17 cellular contexts compared by ENCODE assay signal in the genomic region with DNA sequence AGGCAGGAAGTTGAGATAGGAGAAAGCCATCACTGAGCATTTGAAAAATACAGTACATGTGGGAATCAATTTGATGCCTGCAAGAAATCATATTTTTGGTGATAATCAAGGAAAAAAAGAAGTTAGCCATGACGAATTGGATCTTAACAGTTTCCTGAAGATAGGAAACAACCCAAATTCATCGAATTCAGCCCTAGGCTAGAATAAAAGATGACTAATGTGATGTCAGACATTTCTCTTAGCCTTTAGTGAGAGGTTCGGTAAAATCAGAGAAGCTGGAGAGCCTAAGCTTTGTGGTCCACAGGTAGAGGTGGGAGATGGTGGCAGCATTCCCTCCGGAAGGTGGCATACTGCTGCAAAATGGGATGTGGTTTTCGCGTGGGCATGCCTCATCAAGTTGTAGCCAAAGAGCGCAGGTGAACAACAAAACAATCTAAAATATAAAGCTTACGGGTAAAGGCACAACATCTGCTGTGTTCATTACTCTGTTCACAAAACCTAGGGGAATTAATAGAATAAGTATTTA.
DNase-seq lines count a peak whose midpoint lies in the region; ATAC-seq lines count a peak whose summit lies in the region.
"Had no signal": no experiment of that assay in that cellular context is flagged by ENCODE, and none has a peak within 500 bp of the region (broad histone marks: within the 10 kb centered on the region; RNA-seq: fewer than 3 reads in every experiment).

No MANE protein-coding gene starts in this region.

- H2BK120ac ChIP-seq in mesendoderm (ENCODE audit: low read depth, low read length) = no peak overlapping the region

- no peak overlapping the region for H3K27ac ChIP-seq in mesendoderm (ENCODE audit: low read depth, low read length)
- H3K27ac ChIP-seq: SJCRH30 had no signal

- no peak overlapping the region for H3K4ac ChIP-seq in mesendoderm (ENCODE audit: low read depth, low read length)

- H3K56ac ChIP-seq in mesendoderm (ENCODE audit: low read length) = no peak overlapping the region

- no peak overlapping the region for H3K9ac ChIP-seq in mesendoderm (ENCODE audit: low read length)

- H3K4me2 ChIP-seq in mesendoderm (ENCODE audit: low read length) = no peak overlapping the region

- no peaks in the 10 kb centered on the region for H3K79me2 ChIP-seq in mesendoderm (ENCODE audit: control insufficient read depth, insufficient read depth, low read length)

- H3K27me3 ChIP-seq in H7 (ENCODE audit: control insufficient read depth, insufficient read depth, low read length) = no peaks in the 10 kb centered on the region
- no peaks in the 10 kb centered on the region for H3K27me3 ChIP-seq in mesendoderm (ENCODE audit: insufficient read depth, low read length, poor library complexity)
- H3K27me3 ChIP-seq: MG63, SJCRH30 had no signal

- no peaks in the 10 kb centered on the region for H3K4me1 ChIP-seq in mesendoderm (ENCODE audit: control insufficient read depth, low read depth, low read length)
- H3K4me1 ChIP-seq: HAP-1, SJCRH30 had no signal

- H2AK5ac ChIP-seq in mesendoderm (ENCODE audit: low read length) = no peak overlapping the region

- H3K4me3 ChIP-seq in H7 (ENCODE audit: insufficient read depth, low read depth, low read length) (no peak overlapping the region), mesendoderm (ENCODE audit: low read length) (no peak overlapping the region)
- H3K4me3 ChIP-seq: HAP-1, MG63, SJCRH30 had no signal

- no peak overlapping the region for H4K8ac ChIP-seq in mesendoderm (ENCODE audit: low read depth, low read length)

- ATAC-seq in GM18511 (IDR thresholded peaks at IDR 0.05; ENCODE audit: unreplicated experiment) = no peak
- no peak for ATAC-seq in HG03571 (IDR thresholded peaks at IDR 0.05; ENCODE audit: unreplicated experiment)

- WGBS in mesendoderm (ENCODE audit: extremely low coverage, insufficient coverage, low lambda C conversion rate) = no CpG with 5 or more reads among the region's 8 CpGs

- no peak overlapping the region for H2BK15ac ChIP-seq in mesendoderm (replicated peaks; ENCODE audit: low read depth)

- H3K36me3 ChIP-seq in H7 (replicated peaks; ENCODE audit: control insufficient read depth, insufficient read depth, low read length) = no peaks in the 10 kb centered on the region
- H3K36me3 ChIP-seq in mesendoderm (ENCODE audit: control insufficient read depth, insufficient read depth, low read length) = no peaks in the 10 kb centered on the region
- H3K36me3 ChIP-seq: HAP-1, MG63, SJCRH30 had no signal

- no peak overlapping the region for H3K18ac ChIP-seq in mesendoderm (ENCODE audit: low read length)

- no peaks in the 10 kb centered on the region for H3K79me1 ChIP-seq in mesendoderm (ENCODE audit: low read length)

- H2BK5ac ChIP-seq in mesendoderm (ENCODE audit: low read length) = no peak overlapping the region

- DNase-seq in H7 = peak; percentile 7
- peak; percentile 55 for DNase-seq in NCI-H1105 treated with DMSO at 0.1 percent for 48 hours (lab: John Stamatoyannopoulos, UW)
- peak; percentile 53 for DNase-seq in SW480 (ENCODE audit: low spot score)
- peak; percentile 10 for DNase-seq in mesendoderm
- no peak for DNase-seq in NCI-H226
- DNase-seq: CD4-positive, alpha-beta T cell; DMS79 treated with DMSO at 0.1 percent for 48 hours; KG1; MG63; NCI-H1092 treated with DMSO at 0.1 percent for 48 hours; NCI-H187; NCI-H524; RPMI8226; SJCRH30 had no signal

- H3K23ac ChIP-seq in mesendoderm (ENCODE audit: low read length) = no peak overlapping the region

- H4K5ac ChIP-seq in mesendoderm (ENCODE audit: low read length) = no peak overlapping the region
